ENCODE assay signal across 8 cellular contexts in the genomic region with DNA sequence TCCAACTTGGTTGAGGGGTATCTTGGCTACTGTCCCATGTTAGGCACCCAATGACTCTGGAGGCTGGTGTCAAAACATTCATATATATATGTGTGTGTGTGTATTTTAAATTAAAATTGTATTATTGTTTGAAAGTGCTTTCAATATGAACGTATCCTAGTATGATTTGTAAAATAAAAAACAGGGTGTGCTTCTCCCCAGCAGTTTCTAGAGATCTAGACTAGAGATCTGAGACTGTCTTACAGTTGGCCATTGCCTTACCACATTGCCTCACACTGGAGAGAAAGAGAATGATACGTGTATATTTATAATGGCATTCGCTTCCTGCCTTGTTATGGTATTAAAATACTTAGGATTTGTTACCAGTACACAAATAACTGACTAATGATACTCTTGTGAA. TPM values are rescaled to one million over a fixed set of nuclear protein-coding genes. Genes with fewer than 3 reads are reported as not detected.
DNase-seq lines count a peak whose midpoint lies in the region; ATAC-seq and TF ChIP-seq lines count a peak whose summit lies in the region.

No MANE protein-coding gene starts in this region.

- ATAC-seq in aorta (ENCODE audit: low FRiP score) = peak; percentile 61
- no peak for ATAC-seq in omental fat pad (ENCODE audit: low FRiP score)

- H3K27me3 Mint-ChIP-seq in mesothelial cell of epicardium (ENCODE audit: low read depth) = no peaks in the 10 kb centered on the region

- H3K4me3 Mint-ChIP-seq in mesothelial cell of epicardium = peak overlapping the region; percentile 78

- peak overlapping the region; percentile 97 to 99 for H3K27ac ChIP-seq in aorta (ENCODE audit: low read depth in 1 of 2, low read length in 2 of 2)

- H3K9me3 Mint-ChIP-seq in mesothelial cell of epicardium = no peaks in the 10 kb centered on the region

- no peak for TF ChIP-seq CTCF in mesothelial cell of epicardium (IDR thresholded peaks at IDR 0.05; ENCODE audit: unreplicated experiment)
- no peak for TF ChIP-seq CTCF in omental fat pad (IDR thresholded peaks at IDR 0.05)

- H3K9me3 ChIP-seq in endocrine pancreas (ENCODE audit: control insufficient read depth, low read length) (no peaks in the 10 kb centered on the region), aorta (ENCODE audit: control insufficient read depth, low read length) (no peaks in the 10 kb centered on the region)

- peak overlapping the region; percentile 97 for H3K4me3 ChIP-seq in endocrine pancreas (ENCODE audit: control insufficient read depth, insufficient read depth, low read length)
- H3K4me3 ChIP-seq in aorta (ENCODE audit: low read length in 2 of 2) = peak overlapping the region; percentile 87 to 95

- H3K9ac ChIP-seq in endocrine pancreas (ENCODE audit: control insufficient read depth, insufficient read depth, low read length) = peak overlapping the region; percentile 95

- WGBS in aorta, 2 donors = 1% methylated on average over 3 of the region's 3 CpGs

- H3K36me3 ChIP-seq in endocrine pancreas (ENCODE audit: control insufficient read depth, insufficient read depth, low read length) (peaks cover 3% of the 10 kb centered on the region), aorta (ENCODE audit: control insufficient read depth in 1 of 2, insufficient read depth in 2 of 2, low read length in 1 of 2) (no peaks in the 10 kb centered on the region)

- peaks cover 45% of the 10 kb centered on the region for H3K4me1 Mint-ChIP-seq in mesothelial cell of epicardium

- no peaks in the 10 kb centered on the region for H3K27me3 ChIP-seq in endocrine pancreas (ENCODE audit: control insufficient read depth, insufficient read depth, low read length)
- H3K27me3 ChIP-seq in aorta (ENCODE audit: control insufficient read depth in 1 of 2, insufficient read depth in 2 of 2, low read length in 1 of 2) = no peaks in the 10 kb centered on the region

- intact Hi-C loops in aorta (cut with DNase I) = loop anchor here (5.0 to 10.0 kb wide), 2 partner anchors 48 to 55 kb away; a partner anchor contains a TSS

- H3K27ac Mint-ChIP-seq in mesothelial cell of epicardium = peak overlapping the region; percentile 84

- H3K36me3 Mint-ChIP-seq in mesothelial cell of epicardium = no peaks in the 10 kb centered on the region

- DNase-seq in DMS53 treated with DMSO at 0.1 percent for 48 hours (lab: John Stamatoyannopoulos, UW; ENCODE audit: unreplicated experiment) (peak; percentile 57), HuH-7 (ENCODE audit: low spot score) (peak; percentile 68), SKM-1 treated with dmso at 0.1 percent for 144 hours (lab: John Stamatoyannopoulos, UW; ENCODE audit: unreplicated experiment) (peak; percentile 32), mesothelial cell of epicardium (ENCODE audit: low spot score in 2 of 2, unreplicated experiment in 2 of 2) (no peak), aorta (no peak), omental fat pad (ENCODE audit: low spot score) (no peak), NCI-H1436 (lab: John Stamatoyannopoulos, UW) (no peak)

- H3K4me1 ChIP-seq in endocrine pancreas (ENCODE audit: control insufficient read depth, insufficient read depth, low read length) (peaks cover 11% of the 10 kb centered on the region), aorta (ENCODE audit: control insufficient read depth in 1 of 2, insufficient read depth in 2 of 2, low read length in 2 of 2) (peaks cover 0 to 1% of the 10 kb centered on the region in 2 donors)

RNA-seq across cellular contexts. Expression of a gene that starts 1.2 kb away (rescaled TPM):
- total RNA-seq in mesothelial cell of epicardium (22.2 to 23.3 TPM (median 23.0 TPM) in 3 replicates), aorta (10 to 100 TPM; 65.8 to 85.1 TPM), omental fat pad (10 to 100 TPM; 16.1 to 98.0 (median 58.8) TPM)
- polyA plus RNA-seq in aorta = 10 to 100 TPM; 16.3 to 26.5 TPM

RNA-seq across cellular contexts. Expression of a gene that starts 55.6 kb away (rescaled TPM):
- total RNA-seq in mesothelial cell of epicardium (191 to 204 TPM (median 192 TPM) in 3 replicates), aorta (100 to 1,000 TPM in 1 of 2 donors, 10 to 100 TPM in 1; 91.4 to 123 TPM), omental fat pad (10 to 100 TPM; 62.0 to 90.8 (median 65.9) TPM)
- polyA plus RNA-seq in aorta = 10 to 100 TPM; 29.2 to 74.6 TPM

Comparison
In these comparisons a context has a peak if more than half of its experiments do, and no peak if none do; other contexts are left out.
1. DNase-seq: peak in DMS53 treated with DMSO at 0.1 percent for 48 hours (single experiment), HuH-7 (single experiment) and SKM-1 treated with dmso at 0.1 percent for 144 hours (single experiment); none in mesothelial cell of epicardium (0 of 2), aorta (0 of 2), omental fat pad (single experiment) and NCI-H1436 (single experiment).